31 cellular contexts compared by ENCODE assay signal in the genomic region with DNA sequence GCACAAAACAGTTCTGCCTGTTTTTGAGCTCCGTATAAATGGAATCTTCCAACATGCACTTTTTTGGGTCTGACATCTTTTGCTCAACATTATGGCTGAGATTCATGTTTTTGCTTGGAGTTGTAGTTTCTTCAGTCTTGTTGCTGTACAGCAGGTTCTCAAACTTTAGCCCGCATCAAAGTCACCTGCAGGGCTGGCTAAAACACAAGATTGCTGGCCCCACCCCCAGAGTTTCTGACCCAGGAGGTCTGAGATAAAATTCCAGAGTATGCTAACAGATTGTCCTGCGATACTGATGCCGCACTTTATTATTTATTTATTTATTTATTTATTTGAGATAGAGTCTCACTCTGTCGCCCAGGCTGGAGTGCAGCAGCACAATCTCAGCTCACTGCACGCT.
"Had no signal": no experiment of that assay in that cellular context is flagged by ENCODE, and none has a peak within 500 bp of the region (broad histone marks: within the 10 kb centered on the region; RNA-seq: fewer than 3 reads in every experiment).

No MANE protein-coding gene starts in this region.

- H3K9me3 Mint-ChIP-seq: activated CD4-positive, alpha-beta T cell treated with anti-CD3 and anti-CD28 coated beads, Interleukin-2, amount 10 ng/mL, durations not matched to agents 24 days and 14 days; activated CD8-positive, alpha-beta T cell treated with anti-CD3 and anti-CD28 coated beads for 36 hours; activated naive CD4-positive, alpha-beta T cell treated with anti-CD3 and anti-CD28 coated beads for 36 hours; activated naive CD4-positive, alpha-beta T cell treated with anti-CD3 and anti-CD28 coated beads, Interleukin-2, amount 50 U/mL, for 72 hours had no signal

- H3K4me3 Mint-ChIP-seq: activated CD4-positive, alpha-beta T cell treated with anti-CD3 and anti-CD28 coated beads, Interleukin-2, amount 10 ng/mL, durations not matched to agents 24 days and 14 days; activated CD8-positive, alpha-beta T cell treated with anti-CD3 and anti-CD28 coated beads for 36 hours; activated naive CD4-positive, alpha-beta T cell treated with anti-CD3 and anti-CD28 coated beads for 36 hours had no signal

- H3K27ac ChIP-seq: adrenal gland, cardiac muscle cell, KMS-11, WERI-Rb-1 had no signal

- DNase-seq: activated CD4-positive, alpha-beta T cell treated with anti-CD3 and anti-CD28 coated beads, Interleukin-2, amount 10 ng/mL, durations not matched to agents 24 days and 14 days; activated CD4-positive, alpha-beta T cell treated with anti-CD3 and anti-CD28 coated beads, Interleukin-2, amount 50 U/mL, for 4 hours; activated CD8-positive, alpha-beta T cell treated with anti-CD3 and anti-CD28 coated beads for 36 hours; activated gamma-delta T cell treated with Interleukin-2 at 50 U/mL for 16 hours; activated naive CD4-positive, alpha-beta T cell treated with anti-CD3 and anti-CD28 coated beads for 36 hours; activated T-cell treated with anti-CD3 and anti-CD28 coated beads, Interleukin-2, amount 50 U/mL, for 1 hour; aorta; MM.1S; NCI-H1092 treated with DMSO at 0.1 percent for 48 hours; NCI-H1417; NCI-H146; NCI-H187; NCI-H2029 treated with DMSO at 0.1 percent for 48 hours; NCI-H2107; NCI-H2171; NCI-H510A; NCI-H526; NCI-H748 treated with DMSO at 0.1 percent for 48 hours; NK-92 treated with Interleukin-12 subunit alpha and Interleukin-12 subunit beta, amount 100 ng/mL, for 24 hours; PC-3; RPMI8226; SW 1271; T-helper 1 cell; T-helper 2 cell; T-helper 9 cell had no signal

- H3K4me1 ChIP-seq: adrenal gland had no signal

- H3K9ac ChIP-seq: KMS-11 had no signal

- H3K36me3 Mint-ChIP-seq: activated naive CD4-positive, alpha-beta T cell treated with anti-CD3 and anti-CD28 coated beads, Interleukin-2, amount 50 U/mL, for 72 hours had no signal

- H3K36me3 ChIP-seq: adrenal gland, cardiac muscle cell, Peyer's patch, WERI-Rb-1 had no signal

- H3K27ac Mint-ChIP-seq: activated CD4-positive, alpha-beta T cell treated with anti-CD3 and anti-CD28 coated beads, Interleukin-2, amount 10 ng/mL, durations not matched to agents 24 days and 14 days; activated CD8-positive, alpha-beta T cell treated with anti-CD3 and anti-CD28 coated beads for 36 hours; activated naive CD4-positive, alpha-beta T cell treated with anti-CD3 and anti-CD28 coated beads for 36 hours; activated naive CD4-positive, alpha-beta T cell treated with anti-CD3 and anti-CD28 coated beads, Interleukin-2, amount 50 U/mL, for 72 hours had no signal

- H3K4me3 ChIP-seq: adrenal gland, cardiac muscle cell, Peyer's patch had no signal

- H3K27me3 ChIP-seq: adrenal gland, cardiac muscle cell, Peyer's patch had no signal

- H3K9me3 ChIP-seq: adrenal gland, Peyer's patch had no signal

- ATAC-seq: activated CD8-positive, alpha-beta T cell treated with anti-CD3 and anti-CD28 coated beads for 36 hours; activated naive CD4-positive, alpha-beta T cell treated with anti-CD3 and anti-CD28 coated beads, Interleukin-2, amount 50 U/mL, for 72 hours; PC-3 had no signal

- H3K27me3 Mint-ChIP-seq: activated CD8-positive, alpha-beta T cell treated with anti-CD3 and anti-CD28 coated beads for 36 hours had no signal

- H3K4me2 ChIP-seq: KMS-11 had no signal
